In genomic region chr11:113773092-113773415, GRCh38 we compare ENCODE assay signal across 8 cellular contexts. TPM values are rescaled to one million over a fixed set of nuclear protein-coding genes. Genes with fewer than 3 reads are reported as not detected.
DNase-seq lines count a peak whose midpoint lies in the region; ATAC-seq and TF ChIP-seq lines count a peak whose summit lies in the region.

No MANE protein-coding gene starts in this region.

- ATAC-seq in HG03045 (IDR thresholded peaks at IDR 0.05; ENCODE audit: unreplicated experiment) (no peak), GM18517 (IDR thresholded peaks at IDR 0.05; ENCODE audit: unreplicated experiment) (no peak)

- H3K4ac ChIP-seq in mesendoderm (ENCODE audit: low read depth, low read length) = no peak overlapping the region

- peaks cover 24% of the 10 kb centered on the region for H3K4me1 Mint-ChIP-seq in activated T-cell treated with anti-CD3 and anti-CD28 coated beads, Interleukin-2, amount 50 U/mL, for 24 hours (ENCODE audit: low read depth)

- no peaks in the 10 kb centered on the region for H3K9me3 Mint-ChIP-seq in activated T-cell treated with anti-CD3 and anti-CD28 coated beads, Interleukin-2, amount 50 U/mL, for 24 hours

- H2BK5ac ChIP-seq in mesendoderm (ENCODE audit: low read length) = no peak overlapping the region

- H3K9ac ChIP-seq in mesendoderm (ENCODE audit: low read length) = peak overlapping the region; percentile 86

- H3K18ac ChIP-seq in mesendoderm (ENCODE audit: low read length) = no peak overlapping the region

- H3K56ac ChIP-seq in mesendoderm (ENCODE audit: low read length) = peak overlapping the region; percentile 92

- H3K27ac Mint-ChIP-seq in activated T-cell treated with anti-CD3 and anti-CD28 coated beads, Interleukin-2, amount 50 U/mL, for 24 hours = peak overlapping the region; percentile 99

- H3K4me2 ChIP-seq in mesendoderm (ENCODE audit: low read length) = peak overlapping the region; percentile 56

- no peak overlapping the region for H4K5ac ChIP-seq in mesendoderm (ENCODE audit: low read length)

- H3K36me3 Mint-ChIP-seq in activated T-cell treated with anti-CD3 and anti-CD28 coated beads, Interleukin-2, amount 50 U/mL, for 24 hours (ENCODE audit: low read depth) = peaks cover 43% of the 10 kb centered on the region

- no peak overlapping the region for H2AK5ac ChIP-seq in mesendoderm (ENCODE audit: low read length)

- H3K36me3 ChIP-seq in mesendoderm (ENCODE audit: control insufficient read depth, insufficient read depth, low read length) = no peaks in the 10 kb centered on the region

- no peak overlapping the region for H3K23ac ChIP-seq in mesendoderm (ENCODE audit: low read length)

- no peak for TF ChIP-seq CTCF in coronary artery (IDR thresholded peaks at IDR 0.05)

- H3K27me3 ChIP-seq in mesendoderm (ENCODE audit: insufficient read depth, low read length, poor library complexity) = peaks cover 2% of the 10 kb centered on the region

- peaks cover 2% of the 10 kb centered on the region for H3K4me1 ChIP-seq in mesendoderm (ENCODE audit: control insufficient read depth, low read depth, low read length)

- peak overlapping the region; percentile 77 for H3K4me3 ChIP-seq in coronary artery
- H3K4me3 ChIP-seq in mesendoderm (ENCODE audit: low read length) = peak overlapping the region; percentile 77

- no peak overlapping the region for H2BK120ac ChIP-seq in mesendoderm (ENCODE audit: low read depth, low read length)

- no peak overlapping the region for H2BK15ac ChIP-seq in mesendoderm (replicated peaks; ENCODE audit: low read depth)

- peaks cover 8% of the 10 kb centered on the region for H3K79me1 ChIP-seq in mesendoderm (ENCODE audit: low read length)

- peak overlapping the region; percentile 99 for H3K4me3 Mint-ChIP-seq in activated T-cell treated with anti-CD3 and anti-CD28 coated beads, Interleukin-2, amount 50 U/mL, for 24 hours

- no peaks in the 10 kb centered on the region for H3K27me3 Mint-ChIP-seq in activated T-cell treated with anti-CD3 and anti-CD28 coated beads, Interleukin-2, amount 50 U/mL, for 24 hours

- whole genome bisulfite sequencing in mesendoderm (ENCODE audit: extremely low coverage, insufficient coverage, low lambda C conversion rate) = no CpG with 5 or more reads among the region's 10 CpGs

- H3K27ac ChIP-seq in coronary artery = peak overlapping the region; percentile 57 to 81
- H3K27ac ChIP-seq in mesendoderm (ENCODE audit: low read depth, low read length) = no peak overlapping the region

- H3K79me2 ChIP-seq in mesendoderm (ENCODE audit: control insufficient read depth, insufficient read depth, low read length) = peaks cover 9% of the 10 kb centered on the region

- no peak for DNase-seq in activated T-cell treated with anti-CD3 and anti-CD28 coated beads, Interleukin-2, amount 50 U/mL, for 24 hours
- DNase-seq in activated T-cell treated with anti-CD3 and anti-CD28 coated beads, Interleukin-2, amount 50 U/mL, for 48 hours = no peak
- peak; percentile 1 for DNase-seq in NCI-H460 (ENCODE audit: extremely low read depth, low read depth)
- no peak for DNase-seq in coronary artery (ENCODE audit: low spot score)
- DNase-seq in mesendoderm = peak; percentile 67
- no peak for DNase-seq in NK-92 (lab: John Stamatoyannopoulos, UW; ENCODE audit: unreplicated experiment)

- H4K8ac ChIP-seq in mesendoderm (ENCODE audit: low read depth, low read length) = no peak overlapping the region

RNA-seq across cellular contexts. Expression of gene ZW10, which starts 0.4 kb away (rescaled TPM):
- 14.3 and 15.0 TPM in 2 replicates for total RNA-seq in NCI-H460 (2014; rRNA removed; shearing (Covaris generic))
- polyA plus RNA-seq in NCI-H460 (2014; cell fraction: nucleus; rRNA removed) = 9.6 and 11.1 TPM in 2 replicates
- polyA plus RNA-seq in mesendoderm (2013, experiment 1 of 2) = 18.1 TPM
- 17.9 TPM for polyA plus RNA-seq in mesendoderm (2013, experiment 2 of 2)

RNA-seq across cellular contexts. Expression of gene CLDN25, which starts 6.5 kb away (rescaled TPM):
- not detected in 2 replicates for total RNA-seq in NCI-H460 (2014; rRNA removed; shearing (Covaris generic))
- polyA plus RNA-seq in NCI-H460 (2014; cell fraction: nucleus; rRNA removed) = not detected in 2 replicates
- polyA plus RNA-seq in mesendoderm (2013, experiment 1 of 2) = not detected
- not detected for polyA plus RNA-seq in mesendoderm (2013, experiment 2 of 2)

Comparison
In these comparisons a context has a peak if more than half of its experiments do, and no peak if none do; other contexts are left out.
1. DNase-seq: peak in NCI-H460 (single experiment) and mesendoderm (single experiment); none in activated T-cell treated with anti-CD3 and anti-CD28 coated beads, Interleukin-2, amount 50 U/mL, for 24 hours (single experiment), activated T-cell treated with anti-CD3 and anti-CD28 coated beads, Interleukin-2, amount 50 U/mL, for 48 hours (0 of 2), coronary artery (single experiment) and NK-92 (single experiment).